ENCODE assay signal across 13 cellular contexts in genomic region chr7:151014950-151015349, GRCh38. TPM values are rescaled to one million over a fixed set of nuclear protein-coding genes. Genes with fewer than 3 reads are reported as not detected.
DNase-seq lines count a peak whose midpoint lies in the region; ATAC-seq lines count a peak whose summit lies in the region.
"Had no signal": no experiment of that assay in that cellular context is flagged by ENCODE, and none has a peak within 500 bp of the region (broad histone marks: within the 10 kb centered on the region; RNA-seq: fewer than 3 reads in every experiment).

No MANE protein-coding gene starts in this region.

- no peaks in the 10 kb centered on the region for H3K9me3 ChIP-seq in effector memory CD4-positive, alpha-beta T cell (ENCODE audit: control insufficient read depth, low read length)
- H3K9me3 ChIP-seq in thymus (ENCODE audit: control insufficient read depth): no peaks in the 10 kb centered on the region
- H3K9me3 ChIP-seq: upper lobe of left lung had no signal

- H3K27ac ChIP-seq in effector memory CD4-positive, alpha-beta T cell (ENCODE audit: insufficient read depth, low read length, poor library complexity, severe bottlenecking): peak overlapping the region; percentile 91
- H3K27ac ChIP-seq in thymus (ENCODE audit: low read depth): peak overlapping the region; percentile 11
- H3K27ac ChIP-seq: epithelial cell of prostate, upper lobe of left lung had no signal

- no peaks in the 10 kb centered on the region for H3K36me3 ChIP-seq in effector memory CD4-positive, alpha-beta T cell (ENCODE audit: control insufficient read depth, insufficient read depth, low read length)
- no peaks in the 10 kb centered on the region for H3K36me3 ChIP-seq in thymus (ENCODE audit: control insufficient read depth, insufficient read depth)

- 84% methylated on average over 8 of the region's 8 CpGs for WGBS in thymus

- no peaks in the 10 kb centered on the region for H3K27me3 ChIP-seq in effector memory CD4-positive, alpha-beta T cell (replicated peaks; ENCODE audit: control insufficient read depth, insufficient read depth, low read length, poor library complexity, severe bottlenecking)
- H3K27me3 ChIP-seq in thymus (ENCODE audit: control insufficient read depth, insufficient read depth): peaks cover 24% of the 10 kb centered on the region

- peak; percentile 53 for DNase-seq in stimulated activated CD4-positive, alpha-beta T cell treated with anti-CD3 and anti-CD28 coated beads, Interleukin-15, amount 100 ng/mL, for 24 hours
- no peak for DNase-seq in stimulated activated CD4-positive, alpha-beta T cell treated with anti-CD3 and anti-CD28 coated beads, Interleukin-2, amount 100 ng/mL, for 24 hours
- DNase-seq in T follicular helper cell (ENCODE audit: low read depth) (peak; percentile 27), OCI-M2 (lab: John Stamatoyannopoulos, UW; ENCODE audit: unreplicated experiment) (no peak), SKM-1 treated with dmso at 0.1 percent for 144 hours (lab: John Stamatoyannopoulos, UW; ENCODE audit: unreplicated experiment) (no peak)
- no peak for DNase-seq in effector memory CD4-positive, alpha-beta T cell
- DNase-seq: mesenchymal stem cell, NCI-H1417, retina, upper lobe of left lung had no signal

- H3K4me3 ChIP-seq in effector memory CD4-positive, alpha-beta T cell (ENCODE audit: insufficient read depth, low read depth, low read length, poor library complexity, severe bottlenecking): no peak overlapping the region
- no peak overlapping the region for H3K4me3 ChIP-seq in thymus (ENCODE audit: low read length)

- H3K4me1 ChIP-seq in effector memory CD4-positive, alpha-beta T cell (ENCODE audit: control insufficient read depth, insufficient read depth, low read length, poor library complexity, severe bottlenecking): peaks cover 80% of the 10 kb centered on the region
- peaks cover 12% of the 10 kb centered on the region for H3K4me1 ChIP-seq in thymus (ENCODE audit: control insufficient read depth, insufficient read depth, low read length)

- no peak for ATAC-seq in HG03521 (IDR thresholded peaks at IDR 0.05; ENCODE audit: unreplicated experiment)

RNA-seq across cellular contexts. Expression of gene ATG9B, which starts 9.3 kb away (rescaled TPM):
- polyA plus RNA-seq in thymus: 8.0 TPM

RNA-seq across cellular contexts. Expression of gene ABCB8, which starts 13.3 kb away (rescaled TPM):
- polyA plus RNA-seq in thymus: 33.8 TPM

RNA-seq across cellular contexts. Expression of gene NOS3, which starts 24.1 kb away (rescaled TPM):
- polyA plus RNA-seq in thymus: 3.0 TPM

RNA-seq across cellular contexts. Expression of gene ASIC3, which starts 33.4 kb away (rescaled TPM):
- polyA plus RNA-seq in thymus: 10.6 TPM

RNA-seq across cellular contexts. Expression of gene KCNH2, which starts 36.8 kb away (rescaled TPM):
- polyA plus RNA-seq in thymus: 1.5 TPM

Comparison
In these comparisons a context has a peak if more than half of its experiments do, and no peak if none do; other contexts are left out.
1. DNase-seq: peak in stimulated activated CD4-positive, alpha-beta T cell treated with anti-CD3 and anti-CD28 coated beads, Interleukin-15, amount 100 ng/mL, for 24 hours (single experiment) and T follicular helper cell (single experiment); none in stimulated activated CD4-positive, alpha-beta T cell treated with anti-CD3 and anti-CD28 coated beads, Interleukin-2, amount 100 ng/mL, for 24 hours (0 of 2), effector memory CD4-positive, alpha-beta T cell (0 of 3), OCI-M2 (single experiment) and SKM-1 treated with dmso at 0.1 percent for 144 hours (single experiment).